Comparison of ENCODE assay signal across 29 cellular contexts in the genomic region with DNA sequence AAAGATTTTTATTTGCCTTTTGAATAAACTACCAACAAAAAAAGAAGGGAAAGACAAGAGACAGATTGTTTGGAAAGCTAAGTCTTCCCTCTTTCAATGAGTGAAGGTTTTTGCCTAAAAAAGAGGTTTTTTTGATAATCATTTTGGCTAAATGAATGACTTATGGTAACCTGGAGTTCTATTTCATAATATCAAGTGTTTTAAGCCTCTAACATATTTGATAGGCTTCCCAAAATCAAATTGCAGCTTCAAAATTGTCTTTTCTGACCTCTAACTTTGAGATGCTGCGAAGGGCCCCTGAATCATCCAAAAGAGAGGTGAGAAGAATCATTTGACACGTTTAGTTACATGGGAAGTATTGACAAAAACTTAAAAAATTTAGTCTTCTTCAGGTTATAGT.
"Had no signal": no experiment of that assay in that cellular context is flagged by ENCODE, and none has a peak within 500 bp of the region (broad histone marks: within the 10 kb centered on the region; RNA-seq: fewer than 3 reads in every experiment).

No MANE protein-coding gene starts in this region.

- H3K4me2 ChIP-seq: hepatocyte had no signal

- H3K4me3 ChIP-seq: colonic mucosa, coronary artery, dorsolateral prefrontal cortex, esophagus muscularis mucosa, esophagus squamous epithelium, gastrocnemius medialis, gastroesophageal sphincter, heart left ventricle, heart right ventricle, hepatocyte had no signal

- ATAC-seq: effector memory CD8-positive, alpha-beta T cell; esophagus mucosa; foreskin keratinocyte; gastrocnemius medialis; gastroesophageal sphincter; heart left ventricle; heart right ventricle had no signal

- H3K4me1 ChIP-seq: colonic mucosa, esophagus muscularis mucosa, esophagus squamous epithelium, foreskin keratinocyte, gastrocnemius medialis, heart left ventricle, heart right ventricle had no signal

- DNase-seq: colonic mucosa; cortex of kidney; dermis blood vessel endothelial cell; dorsolateral prefrontal cortex; effector CD4-positive, alpha-beta T cell; effector CD8-positive, alpha-beta T cell; effector memory CD4-positive, alpha-beta T cell; effector memory CD8-positive, alpha-beta T cell; endodermal cell; erythroblast; esophagus squamous epithelium; foreskin fibroblast; foreskin keratinocyte; foreskin melanocyte; gastrocnemius medialis; glutamatergic neuron; head of caudate nucleus; heart left ventricle; heart right ventricle had no signal

- H3K4me1 Mint-ChIP-seq: endodermal cell had no signal

- H3K27ac ChIP-seq: colonic mucosa, coronary artery, dorsolateral prefrontal cortex, epithelial cell of prostate, esophagus muscularis mucosa, esophagus squamous epithelium, foreskin keratinocyte, gastrocnemius medialis, gastroesophageal sphincter, heart left ventricle, heart right ventricle, hepatocyte had no signal

- H3K9me3 ChIP-seq: colonic mucosa had no signal

- H3K36me3 ChIP-seq: colonic mucosa, esophagus muscularis mucosa, esophagus squamous epithelium, gastrocnemius medialis, gastroesophageal sphincter, heart left ventricle, heart right ventricle had no signal

- H3K4me3 Mint-ChIP-seq: dendritic cell treated with granulocyte-macrophage colony-stimulating factor and Interleukin-4, amounts not matched to agents 40 ng/mL and 50 ng/mL, for 4 days; effector memory CD8-positive, alpha-beta T cell; endodermal cell had no signal

- H3K27ac Mint-ChIP-seq: dendritic cell treated with granulocyte-macrophage colony-stimulating factor and Interleukin-4, amounts not matched to agents 40 ng/mL and 50 ng/mL, for 4 days; effector memory CD8-positive, alpha-beta T cell; endodermal cell had no signal

- FAIRE-seq: endometrium, endothelial cell of umbilical vein, frontal cortex had no signal

- H3K79me2 ChIP-seq: hepatocyte had no signal

- H2AFZ ChIP-seq: hepatocyte had no signal

- H3K27me3 ChIP-seq: colonic mucosa, dorsolateral prefrontal cortex, esophagus muscularis mucosa, esophagus squamous epithelium, foreskin keratinocyte, gastrocnemius medialis, gastroesophageal sphincter, heart left ventricle, heart right ventricle, hepatocyte had no signal
